In the genomic region with DNA sequence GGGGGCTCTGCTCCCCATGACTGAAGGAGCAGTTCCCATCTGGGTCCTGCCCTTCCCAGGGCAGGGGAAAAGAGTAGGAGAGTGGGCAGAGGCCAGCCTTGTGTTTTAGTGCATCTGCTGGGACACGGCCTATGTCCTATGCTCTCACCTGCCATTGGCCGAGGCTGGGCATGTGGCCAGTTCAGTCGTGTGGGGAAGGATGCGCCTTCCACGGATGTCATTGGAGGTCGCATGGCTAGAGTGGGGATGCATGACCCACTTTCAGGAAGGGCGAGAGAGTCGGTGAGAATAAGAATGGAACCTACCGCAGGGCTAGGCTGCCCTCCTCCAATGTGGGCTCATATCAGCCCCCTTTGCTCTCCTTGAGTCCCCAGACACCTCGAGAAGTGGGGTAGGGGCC, we compare ENCODE assay signal across 27 cellular contexts.
"Had no signal": no experiment of that assay in that cellular context is flagged by ENCODE, and none has a peak within 500 bp of the region (broad histone marks: within the 10 kb centered on the region; RNA-seq: fewer than 3 reads in every experiment).

No MANE protein-coding gene starts in this region.

- DNase-seq: activated CD4-positive, alpha-beta T cell treated with anti-CD3 and anti-CD28 coated beads for 1 hour; activated CD4-positive, alpha-beta T cell treated with anti-CD3 and anti-CD28 coated beads for 48 hours; activated CD4-positive, CD25-positive, alpha-beta regulatory T cell; activated CD8-positive, alpha-beta T cell treated with anti-CD3 and anti-CD28 coated beads for 36 hours; activated naive CD4-positive, alpha-beta T cell treated with anti-CD3 and anti-CD28 coated beads, Interleukin-2, amount 10 ng/mL, durations not matched to agents 7 days and 5 days; activated naive CD8-positive, alpha-beta T cell treated with anti-CD3 and anti-CD28 coated beads, Interleukin-2, amount 50 U/mL, for 24 hours; activated T-cell treated with anti-CD3 and anti-CD28 coated beads, Interleukin-2, amount 50 U/mL, for 24 hours; anterior cingulate cortex; NCI-H1048; NCI-H1105 treated with DMSO at 0.1 percent for 48 hours; NCI-H1436; NCI-H1694 treated with DMSO at 0.1 percent for 48 hours; NCI-H2029; NCI-H345; NCI-H524 treated with DMSO at 0.1 percent for 48 hours; PC-3; Peyer's patch; RPMI8226; SW 1271; T-helper 1 cell; T-helper 2 cell; T-helper 9 cell had no signal

- H3K4me1 Mint-ChIP-seq: activated naive CD4-positive, alpha-beta T cell treated with anti-CD3 and anti-CD28 coated beads, Interleukin-2, amount 10 ng/mL, durations not matched to agents 7 days and 5 days had no signal

- H3K36me3 ChIP-seq: Peyer's patch had no signal

- H3K4me3 ChIP-seq: Peyer's patch had no signal

- ATAC-seq: activated CD8-positive, alpha-beta T cell treated with anti-CD3 and anti-CD28 coated beads for 36 hours; activated naive CD8-positive, alpha-beta T cell treated with anti-CD3 and anti-CD28 coated beads, Interleukin-2, amount 50 U/mL, for 24 hours; PC-3; Right ventricle myocardium inferior had no signal

- H3K27me3 ChIP-seq: Peyer's patch had no signal

- H3K36me3 Mint-ChIP-seq: activated naive CD4-positive, alpha-beta T cell treated with anti-CD3 and anti-CD28 coated beads, Interleukin-2, amount 10 ng/mL, durations not matched to agents 7 days and 5 days had no signal

- H3K27ac ChIP-seq: Peyer's patch, VCaP had no signal

- H3K9me3 ChIP-seq: Peyer's patch had no signal

- H3K4me3 Mint-ChIP-seq: activated CD8-positive, alpha-beta T cell treated with anti-CD3 and anti-CD28 coated beads for 36 hours; activated naive CD4-positive, alpha-beta T cell treated with anti-CD3 and anti-CD28 coated beads, Interleukin-2, amount 10 ng/mL, durations not matched to agents 7 days and 5 days; activated naive CD8-positive, alpha-beta T cell; activated naive CD8-positive, alpha-beta T cell treated with anti-CD3 and anti-CD28 coated beads, Interleukin-2, amount 50 U/mL, for 24 hours; activated T-cell treated with anti-CD3 and anti-CD28 coated beads, Interleukin-2, amount 50 U/mL, for 24 hours; brain had no signal

- H3K9me3 Mint-ChIP-seq: activated T-cell treated with anti-CD3 and anti-CD28 coated beads, Interleukin-2, amount 50 U/mL, for 24 hours had no signal

- H3K27me3 Mint-ChIP-seq: activated CD8-positive, alpha-beta T cell treated with anti-CD3 and anti-CD28 coated beads for 36 hours; activated naive CD8-positive, alpha-beta T cell; activated T-cell treated with anti-CD3 and anti-CD28 coated beads, Interleukin-2, amount 50 U/mL, for 24 hours had no signal

- H3K27ac Mint-ChIP-seq: activated CD8-positive, alpha-beta T cell treated with anti-CD3 and anti-CD28 coated beads for 36 hours; activated naive CD4-positive, alpha-beta T cell treated with anti-CD3 and anti-CD28 coated beads, Interleukin-2, amount 10 ng/mL, durations not matched to agents 7 days and 5 days; activated naive CD8-positive, alpha-beta T cell; activated naive CD8-positive, alpha-beta T cell treated with anti-CD3 and anti-CD28 coated beads, Interleukin-2, amount 50 U/mL, for 24 hours; activated T-cell treated with anti-CD3 and anti-CD28 coated beads, Interleukin-2, amount 50 U/mL, for 24 hours; activated T-helper 2 cell treated with anti-CD3 and anti-CD28 coated beads, Interferon-gamma antibody, Interleukin-2, Interleukin-4, amounts not matched to agents 10 μg/mL and 5 μg/mL and 100 μg/mL, durations not matched to agents 14 hours and 24 hours and 36 hours; brain had no signal
